In the genomic region with DNA sequence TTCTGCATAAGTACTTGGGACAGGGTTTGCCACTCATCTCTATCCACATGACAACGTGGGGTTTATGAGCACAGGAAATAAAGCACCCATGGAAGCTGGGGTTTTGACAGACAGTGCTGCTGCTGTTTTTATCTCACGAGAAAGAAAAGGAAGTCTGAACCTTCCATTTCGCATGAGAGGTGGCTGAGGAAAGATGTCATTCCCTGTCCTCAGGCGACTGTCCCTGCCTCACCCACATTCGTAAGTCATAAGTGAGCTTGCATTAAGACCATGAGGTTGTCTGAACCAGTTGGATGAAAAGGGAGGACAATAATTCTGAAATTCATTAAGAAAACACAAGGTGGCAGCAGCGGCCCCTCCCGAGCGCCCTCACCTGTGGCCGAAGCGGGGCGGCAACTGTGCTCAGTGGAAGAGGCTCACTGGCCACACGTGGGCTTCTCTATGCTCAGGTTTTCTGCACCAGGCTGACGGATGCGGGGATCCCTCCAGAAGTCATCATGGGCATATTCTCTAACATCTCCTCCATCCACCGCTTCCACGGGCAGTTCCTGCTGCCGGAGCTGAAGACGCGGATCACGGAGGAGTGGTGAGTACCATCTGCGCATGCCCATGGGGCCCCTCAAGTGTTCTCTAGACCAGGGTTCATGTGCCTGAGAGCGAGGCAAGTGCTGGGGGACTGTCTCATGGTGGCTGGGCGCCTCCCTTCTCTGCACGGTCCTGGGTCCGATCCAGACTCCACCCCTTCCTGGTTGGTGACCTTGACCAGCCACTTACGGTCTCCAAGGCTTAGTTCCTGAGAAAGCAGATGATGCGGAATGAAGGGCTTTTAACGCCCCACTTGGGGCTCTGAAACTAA, we compare ENCODE assay signal across 8 cellular contexts. TPM values are rescaled to one million over a fixed set of nuclear protein-coding genes. Genes with fewer than 3 reads are reported as not detected.
DNase-seq lines count a peak whose midpoint lies in the region; ATAC-seq and TF ChIP-seq lines count a peak whose summit lies in the region.

No MANE protein-coding gene starts in this region.

- H3K27ac Mint-ChIP-seq in T-cell (peak overlapping the region; percentile 86 to 96), immature natural killer cell (peak overlapping the region; percentile 37 to 76 (median 66))

- no peaks in the 10 kb centered on the region for H3K4me1 ChIP-seq in ascending aorta

- POLR2A ChIA-PET in T-cell (lab: Charles Lee), result interaction anchor here (0.6 to 1.6 kb wide), 2 partner anchors 14 to 1773 kb away, joined by 4 to 15 read pairs; no protein-coding TSS in a partner anchor

- no peaks in the 10 kb centered on the region for H3K9me3 ChIP-seq in ascending aorta

- H3K4me3 ChIP-seq in GM12865 (ENCODE audit: low read depth, low read length) (no peak overlapping the region), ascending aorta (peak overlapping the region; percentile 34 to 52)

- TF ChIP-seq CTCF in GM12865 (IDR thresholded peaks at IDR 0.05; ENCODE audit: insufficient read depth, low read depth, low read length, missing control alignments) (peak; percentile 68), ascending aorta (IDR thresholded peaks at IDR 0.05) (peak; percentile 61 to 70 (median 63))

- H3K9me3 Mint-ChIP-seq in T-cell (peaks cover 0 to 4% (median 0%) of the 10 kb centered on the region in 3 donors), immature natural killer cell (no peaks in the 10 kb centered on the region)

- peak; percentile 76 for ATAC-seq in T-cell (replicated peaks in 1 of 4)
- no peak for ATAC-seq in GM19023 (IDR thresholded peaks at IDR 0.05; ENCODE audit: unreplicated experiment)

- no peaks in the 10 kb centered on the region for H3K27me3 Mint-ChIP-seq in T-cell
- peaks cover 0 to 9% (median 0%) of the 10 kb centered on the region in 3 donors for H3K27me3 Mint-ChIP-seq in immature natural killer cell (ENCODE audit: low read depth in 3 of 3)

- DNase-seq in GM12865 (ENCODE audit: low read depth) (peak; percentile 73), LHCN-M2 (ENCODE audit: low read depth) (peak; percentile 10), T-cell (peak in 32 of 34 experiments; percentile 35 to 73 (median 56)), ascending aorta (ENCODE audit: low spot score in 2 of 2) (peak in 1 of 2 donors; percentile 69), immature natural killer cell (peak; percentile 31 to 47 (median 40)), posterior vena cava (ENCODE audit: low spot score) (no peak)
- peak; percentile 20 to 30 for DNase-seq in stimulated activated CD4-positive, alpha-beta T cell treated with anti-CD3 and anti-CD28 coated beads, Interleukin-1b, Interleukin-23, amount 100 ng/mL, for 1 hour (ENCODE audit: low read depth in 2 of 2)

- peak overlapping the region; percentile 31 to 50 (median 49) for H3K4me3 Mint-ChIP-seq in T-cell
- no peak overlapping the region for H3K4me3 Mint-ChIP-seq in immature natural killer cell

- no peaks in the 10 kb centered on the region for H3K36me3 ChIP-seq in ascending aorta

- H3K36me3 Mint-ChIP-seq in T-cell, result peaks cover 66% of the 10 kb centered on the region
- peaks cover 18 to 54% (median 18%) of the 10 kb centered on the region in 3 donors for H3K36me3 Mint-ChIP-seq in immature natural killer cell

- H3K4me1 Mint-ChIP-seq in T-cell (peaks cover 57 to 72% (median 67%) of the 10 kb centered on the region in 3 donors), immature natural killer cell (peaks cover 51 to 58% of the 10 kb centered on the region in 2 donors)

- CTCF ChIA-PET in T-cell (lab: Charles Lee), result interaction anchor here (0.6 to 2.7 kb wide), 20 partner anchors 11 to 599 kb away, joined by 3 to 18 read pairs (median 3); partner anchors contain the start of gene NINJ1 (in 1 of the 2)

- no peaks in the 10 kb centered on the region for H3K27me3 ChIP-seq in ascending aorta

- no peak overlapping the region for H3K27ac ChIP-seq in ascending aorta

- intact Hi-C loops in ascending aorta (cut with DNase I), result loop anchor here (5.0 kb wide), 2 partner anchors 54 to 94 kb away; partner anchors contain the start of genes CARD19 and SUSD3
- intact Hi-C loops in posterior vena cava (cut with DNase I), result loop anchor here in 1 of 2 donors (2.0 kb wide), 1 partner anchor 69 kb away; no protein-coding TSS in a partner anchor

RNA-seq across cellular contexts. Expression of gene SUSD3, which starts 54.7 kb away (rescaled TPM):
- not detected in 2 replicates for total RNA-seq in LHCN-M2 (2014; rRNA removed)
- not detected for polyA plus RNA-seq in LHCN-M2 (2012)
- 10 to 100 TPM; 39.6 to 79.2 (median 71.2) TPM for total RNA-seq in T-cell
- not detected for total RNA-seq in ascending aorta
- 1 to 10 TPM in 2 of 3 donors, not detected in 1; 3.5 to 5.2 TPM for polyA plus RNA-seq in immature natural killer cell
- 1 to 10 TPM; 1.4 to 5.2 TPM for total RNA-seq in posterior vena cava

RNA-seq across cellular contexts. Expression of gene FGD3, which starts 56.5 kb away (rescaled TPM):
- total RNA-seq in LHCN-M2 (2014; rRNA removed) (not detected in 2 replicates), T-cell (100 to 1,000 TPM; 188 to 349 (median 293) TPM), ascending aorta (20.8 TPM), posterior vena cava (1 to 10 TPM; 6.3 to 7.5 TPM)
- polyA plus RNA-seq in LHCN-M2 (2012), result not detected
- 100 to 1,000 TPM in 1 of 3 donors, 10 to 100 TPM in 2; 46.9 to 137 (median 57.0) TPM for polyA plus RNA-seq in immature natural killer cell

Comparison
In these comparisons a context has a peak if more than half of its experiments do, and no peak if none do; other contexts are left out.
1. H3K4me3 Mint-ChIP-seq: peak in T-cell (3 of 3); none in immature natural killer cell (0 of 5).
2. RNA of gene SUSD3, which starts 54.7 kb away (total RNA-seq): 39.6 to 79.2 TPM in T-cell; 1.4 to 5.2 TPM in posterior vena cava, not detected in ascending aorta (single experiment) and not detected in LHCN-M2; every median in the first group is over 4 times any median in the second.